8 cellular contexts compared by ENCODE assay signal in the genomic region with DNA sequence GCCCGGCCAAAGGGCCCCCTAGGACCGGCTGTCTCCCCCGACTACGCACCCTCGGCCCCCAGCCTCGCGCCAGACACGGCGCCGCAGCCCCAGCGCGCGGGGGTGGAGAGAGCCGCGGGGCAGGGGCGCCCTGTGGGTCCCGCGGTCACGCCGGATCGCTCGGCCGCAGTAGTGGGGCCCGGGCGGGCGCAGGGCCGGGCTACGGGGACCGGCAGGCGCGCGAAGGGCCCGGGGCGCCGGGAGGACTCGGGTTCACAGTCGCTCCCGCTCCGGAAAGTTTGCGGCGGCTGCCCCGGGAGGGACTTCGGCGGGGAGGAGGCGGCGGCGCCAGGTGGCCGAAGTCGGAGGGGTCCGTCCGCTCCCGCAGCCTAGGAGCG. TPM values are rescaled to one million over a fixed set of nuclear protein-coding genes. Genes with fewer than 3 reads are reported as not detected.
DNase-seq lines count a peak whose midpoint lies in the region; FAIRE-seq and TF ChIP-seq lines count a peak whose summit lies in the region.

No MANE protein-coding gene starts in this region.

- TF ChIP-seq EP300 in H1 (IDR thresholded peaks at IDR 0.05; ENCODE audit: borderline replicate concordance in 1 of 2, low read depth in 2 of 2, low read length in 2 of 2): no peak

- H3K79me2 ChIP-seq in H1 (ENCODE audit: control insufficient read depth in 1 of 2, insufficient read depth in 2 of 2, low read length in 2 of 2): no peaks in the 10 kb centered on the region

- H3K4me1 ChIP-seq in BLaER1 treated with 17β-estradiol and CSF1 and Interleukin-3, amounts not matched to agents 10 nM and 100 nM: peaks cover 0 to 12% (median 1%) of the 10 kb centered on the region in 10 experiments; a peak in 6 of 20 replicates
- H3K4me1 ChIP-seq in H1 (replicated peaks in 1 of 4; ENCODE audit: control insufficient read depth in 3 of 4, insufficient read depth in 4 of 4, low read length in 3 of 4) (peaks cover 0 to 4% (median 3%) of the 10 kb centered on the region in 4 experiments; a peak in 6 of 7 replicates), muscle layer of duodenum (ENCODE audit: control insufficient read depth in 1 of 2, insufficient read depth in 2 of 2, low read length in 2 of 2) (peaks cover 0 to 4% of the 10 kb centered on the region in 2 donors)

- no peak for TF ChIP-seq POLR2A in H1 (IDR thresholded peaks at IDR 0.05; ENCODE audit: control extremely low read depth in 1 of 2, low read depth in 2 of 2, low read length in 2 of 2)

- H3K27ac Mint-ChIP-seq in IgD-negative memory B cell: no peak overlapping the region

- H3K79me1 ChIP-seq in H1 (ENCODE audit: low read depth, low read length): no peaks in the 10 kb centered on the region

- no peak overlapping the region for H3K4ac ChIP-seq in H1 (replicated peaks; ENCODE audit: insufficient read length, low read depth, low read length)

- H2BK20ac ChIP-seq in H1 (ENCODE audit: low read length): no peak overlapping the region

- peaks cover 40% of the 10 kb centered on the region for H3K27me3 Mint-ChIP-seq in IgD-negative memory B cell

- no peak overlapping the region for H2BK5ac ChIP-seq in H1 (ENCODE audit: low read depth, low read length)

- no peak overlapping the region for H2BK12ac ChIP-seq in H1 (ENCODE audit: low read depth, low read length)

- CTCF ChIA-PET in H1 (lab: Charles Lee; ENCODE audit: partially characterized antibody): interaction anchor here (1.3 kb wide), 1 partner anchor 8 kb away, joined by 5 read pairs; no protein-coding TSS in a partner anchor

- TF ChIP-seq CTCF in H1 (IDR thresholded peaks at IDR 0.05; ENCODE audit: control extremely low read depth in 1 of 3, insufficient read depth in 1 of 3, low read depth in 1 of 3, low read length in 3 of 3): no peak

- no peak overlapping the region for H4K5ac ChIP-seq in H1 (ENCODE audit: insufficient read length, low read depth, low read length)

- H3K23ac ChIP-seq in H1 (ENCODE audit: insufficient read length): no peak overlapping the region

- H2BK15ac ChIP-seq in H1 (ENCODE audit: low read length): no peak overlapping the region

- H3K4me2 ChIP-seq in BLaER1 treated with 17β-estradiol and CSF1 and Interleukin-3, amounts not matched to agents 10 nM and 100 nM: peak overlapping the region; percentile 55 to 76 (median 69)
- peak overlapping the region; percentile 47 to 94 for H3K4me2 ChIP-seq in H1 (ENCODE audit: insufficient read depth in 1 of 2, low read depth in 2 of 2, low read length in 2 of 2)

- H2AFZ ChIP-seq in H1 (ENCODE audit: low read length): no peak overlapping the region; the same call in 1 of the 2 replicates

- H3K23me2 ChIP-seq in H1 (ENCODE audit: low read depth, low read length): peaks cover 16% of the 10 kb centered on the region; the same call in 1 of the 2 replicates

- H3K18ac ChIP-seq in H1 (ENCODE audit: extremely low read depth, low read length): no peak overlapping the region

- POLR2A ChIA-PET in H1 (lab: Charles Lee; ENCODE audit: partially characterized antibody): interaction anchor here (1.1 to 1.5 kb wide), 2 partner anchors 45 to 180 kb away, joined by 3 to 4 read pairs; no protein-coding TSS in a partner anchor

- no peak overlapping the region for H2AK5ac ChIP-seq in H1 (ENCODE audit: low read depth, low read length)

- DNase-seq in H1 (ENCODE audit: low read depth in 1 of 2, low spot score in 2 of 2): peak in 1 of 2 experiments; percentile 66
- no peak for DNase-seq in H4 (ENCODE audit: low spot score)
- no peak for DNase-seq in urothelium cell line (ENCODE audit: low spot score)
- DNase-seq in UCSD-AML1 (lab: John Stamatoyannopoulos, UW; ENCODE audit: unreplicated experiment): no peak
- DNase-seq in nucleus accumbens (lab: John Stamatoyannopoulos, UW): no peak

- H4K8ac ChIP-seq in H1 (ENCODE audit: extremely low read depth, insufficient read depth, low read length): peak overlapping the region; percentile 46

- 4% methylated on average over 13 of the region's 53 CpGs; no CpG with 5 or more reads in 1 of the 2 experiments for WGBS in H1 (ENCODE audit: extremely low coverage in 1 of 2, insufficient coverage in 1 of 2, insufficient read length in 1 of 2, insufficient replicate concordance in 2 of 2, low coverage in 1 of 2, low lambda C conversion rate in 2 of 2, missing lambda C conversion rate in 1 of 2), 2 experiments

- no peak overlapping the region for H3K14ac ChIP-seq in H1 (ENCODE audit: insufficient read length)

- H3K36me3 ChIP-seq in BLaER1 treated with 17β-estradiol and CSF1 and Interleukin-3, amounts not matched to agents 10 nM and 100 nM: no peaks in the 10 kb centered on the region; a peak in 3 of 22 replicates
- H3K36me3 ChIP-seq in H1 (ENCODE audit: control insufficient read depth in 2 of 4, insufficient read depth in 4 of 4, low read length in 3 of 4) (no peaks in the 10 kb centered on the region), muscle layer of duodenum (ENCODE audit: control insufficient read depth in 1 of 2, insufficient read depth in 2 of 2, low read length in 2 of 2) (no peaks in the 10 kb centered on the region)

- H3K9me3 ChIP-seq in BLaER1 treated with 17β-estradiol and CSF1 and Interleukin-3, amounts not matched to agents 10 nM and 100 nM (replicated peaks in 1 of 11): peaks cover 53 to 75% (median 64%) of the 10 kb centered on the region in 11 experiments
- H3K9me3 ChIP-seq in H1 (ENCODE audit: insufficient read depth in 2 of 2, low read depth in 1 of 2, low read length in 1 of 2) (no peaks in the 10 kb centered on the region), muscle layer of duodenum (ENCODE audit: control insufficient read depth in 1 of 2, low read length in 2 of 2) (no peaks in the 10 kb centered on the region)

- H3K4me3 ChIP-seq in BLaER1 treated with 17β-estradiol and CSF1 and Interleukin-3, amounts not matched to agents 10 nM and 100 nM: peak overlapping the region; percentile 38 to 65 (median 51)
- H3K4me3 ChIP-seq in H1 (ENCODE audit: extremely low read depth in 1 of 4, insufficient read depth in 2 of 4, low read depth in 3 of 4, low read length in 4 of 4): peak overlapping the region; percentile 40 to 73 (median 56)
- H3K4me3 ChIP-seq in muscle layer of duodenum (ENCODE audit: low read depth in 1 of 2, low read length in 2 of 2): peak overlapping the region; percentile 52 to 82

- H3K9me3 Mint-ChIP-seq in IgD-negative memory B cell: peaks cover 0 to 6% (median 0%) of the 10 kb centered on the region in 3 donors

- H3K27ac ChIP-seq in BLaER1 treated with 17β-estradiol and CSF1 and Interleukin-3, amounts not matched to agents 10 nM and 100 nM: no peak overlapping the region
- no peak overlapping the region for H3K27ac ChIP-seq in H1 (ENCODE audit: low read depth, low read length)
- H3K27ac ChIP-seq in muscle layer of duodenum (ENCODE audit: low read length): no peak overlapping the region

- peaks cover 5% of the 10 kb centered on the region for H3K36me3 Mint-ChIP-seq in IgD-negative memory B cell

- H2BK120ac ChIP-seq in H1 (replicated peaks; ENCODE audit: low read depth, low read length): no peak overlapping the region

- H3K4me1 Mint-ChIP-seq in IgD-negative memory B cell: peaks cover 0 to 11% (median 4%) of the 10 kb centered on the region in 3 donors

- TF ChIP-seq RAD21 in H1 (IDR thresholded peaks at IDR 0.05 in 1 of 2, conservative IDR thresholded peaks at IDR 0.05 in 1 of 2; ENCODE audit: low read depth in 2 of 2, low read length in 2 of 2): no peak

- H4K91ac ChIP-seq in H1 (replicated peaks; ENCODE audit: insufficient read length, low read length): no peak overlapping the region

- H3K27me3 ChIP-seq in BLaER1 treated with 17β-estradiol and CSF1 and Interleukin-3, amounts not matched to agents 10 nM and 100 nM: peaks cover 55 to 79% (median 72%) of the 10 kb centered on the region in 11 experiments
- H3K27me3 ChIP-seq in H1 (replicated peaks in 1 of 4; ENCODE audit: control insufficient read depth in 3 of 4, extremely low read depth in 1 of 4, insufficient read depth in 3 of 4, low read length in 3 of 4): peaks cover 2 to 32% (median 15%) of the 10 kb centered on the region in 4 experiments
- H3K27me3 ChIP-seq in muscle layer of duodenum (ENCODE audit: low read depth, low read length): no peaks in the 10 kb centered on the region

- peak overlapping the region in 5 of 11 experiments; percentile 3 to 65 (median 40); a peak in 5 of 22 replicates for H3K9ac ChIP-seq in BLaER1 treated with 17β-estradiol and CSF1 and Interleukin-3, amounts not matched to agents 10 nM and 100 nM
- peak overlapping the region in 1 of 4 experiments; percentile 64; a peak in 2 of 7 replicates for H3K9ac ChIP-seq in H1 (replicated peaks in 1 of 4; ENCODE audit: extremely low read depth in 1 of 4, low read depth in 3 of 4, low read length in 3 of 4)

- peaks cover 0 to 16% (median 0%) of the 10 kb centered on the region in 11 experiments; a peak in 5 of 22 replicates for H4K20me1 ChIP-seq in BLaER1 treated with 17β-estradiol and CSF1 and Interleukin-3, amounts not matched to agents 10 nM and 100 nM
- H4K20me1 ChIP-seq in H1 (replicated peaks in 1 of 2; ENCODE audit: control insufficient read depth in 1 of 2, insufficient read depth in 2 of 2, low read length in 2 of 2): peaks cover 0 to 3% of the 10 kb centered on the region in 2 experiments

- peak overlapping the region; percentile 58 to 84 (median 79) for H3K4me3 Mint-ChIP-seq in IgD-negative memory B cell

- no peak overlapping the region for H3K56ac ChIP-seq in H1 (replicated peaks; ENCODE audit: insufficient read length, low read depth, low read length)

- no peak for FAIRE-seq in H1 (lab: Jason Lieb, UNC)
- no peak for FAIRE-seq in urothelium cell line (lab: Jason Lieb, UNC)

RNA-seq across cellular contexts. Expression of a gene that starts 7.1 kb away (rescaled TPM):
- polyA plus RNA-seq in IgD-negative memory B cell (26.5 TPM), H1 (2011; rRNA removed) (3.8 and 4.8 TPM in 2 replicates)
- total RNA-seq in H1 (2021; fragmentation: NEBNext Ultra II Directional; extraction: Animal tissue kit (Norgen Biotek cat#: 25700)): 19.6 and 20.3 TPM in 2 replicates
- 6.7 TPM for polyA plus RNA-seq in H1 (2011; cell fraction: cytosol; rRNA removed)
- 4.8 TPM for polyA plus RNA-seq in H1 (2011; cell fraction: nucleus; rRNA removed)
- 7.8 to 11.6 TPM (median 9.9 TPM) in 4 replicates for polyA plus RNA-seq in H1 (2012, experiment 1 of 2)
- 2.4 TPM for polyA plus RNA-seq in H1 (2012, experiment 2 of 2)
- polyA plus RNA-seq in H1 (2013, experiment 1 of 2): 12.2 TPM
- 14.2 TPM for polyA plus RNA-seq in H1 (2013, experiment 2 of 2)
- 10.3 and 12.9 TPM in 2 replicates for polyA minus RNA-seq in H1 (2011; rRNA and poly(A)+ RNA removed)
- 11.7 TPM for polyA minus RNA-seq in H1 (2011; cell fraction: cytosol; rRNA and poly(A)+ RNA removed)
- 17.2 TPM for polyA minus RNA-seq in H1 (2011; cell fraction: nucleus; rRNA and poly(A)+ RNA removed)
- 11.3 and 11.8 TPM in 2 replicates for total RNA-seq in H4 (2014; rRNA removed; shearing (Covaris generic))

RNA-seq across cellular contexts. Expression of a gene that starts 32.6 kb away (rescaled TPM):
- polyA plus RNA-seq in IgD-negative memory B cell (3.3 TPM), H1 (2011; rRNA removed) (1.5 and 2.8 TPM in 2 replicates)
- total RNA-seq in H1 (2021; fragmentation: NEBNext Ultra II Directional; extraction: Animal tissue kit (Norgen Biotek cat#: 25700)): 11.7 and 15.4 TPM in 2 replicates
- 3.9 TPM for polyA plus RNA-seq in H1 (2011; cell fraction: cytosol; rRNA removed)
- 0.97 TPM for polyA plus RNA-seq in H1 (2011; cell fraction: nucleus; rRNA removed)
- 5.4 to 9.7 TPM (median 5.7 TPM) in 4 replicates for polyA plus RNA-seq in H1 (2012, experiment 1 of 2)
- polyA plus RNA-seq in H1 (2012, experiment 2 of 2): 0.46 TPM
- polyA plus RNA-seq in H1 (2013, experiment 1 of 2): 6.3 TPM
- 6.7 TPM for polyA plus RNA-seq in H1 (2013, experiment 2 of 2)
- 5.4 and 9.3 TPM in 2 replicates for polyA minus RNA-seq in H1 (2011; rRNA and poly(A)+ RNA removed)
- 5.1 TPM for polyA minus RNA-seq in H1 (2011; cell fraction: cytosol; rRNA and poly(A)+ RNA removed)
- 7.4 TPM for polyA minus RNA-seq in H1 (2011; cell fraction: nucleus; rRNA and poly(A)+ RNA removed)
- total RNA-seq in H4 (2014; rRNA removed; shearing (Covaris generic)): 7.0 and 10.8 TPM in 2 replicates
